ENCODE assay signal across 20 cellular contexts in genomic region chr6:4613795-4614194, GRCh38.
"Had no signal": no experiment of that assay in that cellular context is flagged by ENCODE, and none has a peak within 500 bp of the region (broad histone marks: within the 10 kb centered on the region; RNA-seq: fewer than 3 reads in every experiment).

No MANE protein-coding gene starts in this region.

- H3K36me3 ChIP-seq: lower lobe of right lung, spleen, thoracic aorta, tibial nerve, upper lobe of right lung had no signal

- H3K9me3 ChIP-seq: lower lobe of right lung, psoas muscle, spleen, thoracic aorta, tibial nerve, upper lobe of right lung had no signal

- H3K27ac ChIP-seq: dorsolateral prefrontal cortex, lower lobe of right lung, psoas muscle, spleen, thoracic aorta, tibial nerve, upper lobe of right lung had no signal

- H3K4me3 ChIP-seq: dorsolateral prefrontal cortex, lower lobe of right lung, psoas muscle, skin epidermis, spleen, thoracic aorta, tibial nerve, upper lobe of right lung had no signal

- H3K36me3 Mint-ChIP-seq: memory B cell; stimulated activated memory B cell treated with anti-CD40 and anti-IgM and Interleukin-4, amounts not matched to agents 10 μg/mL and 1 μg/mL and 100 μg/mL, for 72 hours had no signal

- H3K4me3 Mint-ChIP-seq: memory B cell; naive B cell; nephron progenitor cell; stimulated activated memory B cell treated with anti-CD40 and anti-IgM and Interleukin-4, amounts not matched to agents 10 μg/mL and 1 μg/mL and 100 μg/mL, for 72 hours had no signal

- DNase-seq: dorsolateral prefrontal cortex; effector CD4-positive, alpha-beta T cell; hypothalamus; left ventricle myocardium superior; lower lobe of right lung; naive B cell; nephron progenitor cell; nucleus accumbens; psoas muscle; right cardiac atrium; spleen; stimulated activated CD4-positive, alpha-beta T cell treated with anti-CD3 and anti-CD28 coated beads, Interleukin-4, amount 100 ng/mL, for 4 hours; stimulated activated naive CD8-positive, alpha-beta T cell treated with anti-CD3 and anti-CD28 coated beads, Interleukin-15, Interleukin-2, amounts not matched to agents 100 U/mL and 50 U/mL, for 24 hours; substantia nigra; upper lobe of right lung had no signal

- H3K27me3 ChIP-seq: dorsolateral prefrontal cortex, tibial nerve, upper lobe of right lung had no signal

- ATAC-seq: left ventricle myocardium superior; lower lobe of right lung; psoas muscle; right cardiac atrium; stimulated activated memory B cell treated with anti-CD40 and anti-IgM and Interleukin-4, amounts not matched to agents 10 μg/mL and 1 μg/mL and 100 μg/mL, for 72 hours; stimulated activated naive CD8-positive, alpha-beta T cell treated with anti-CD3 and anti-CD28 coated beads, Interleukin-15, Interleukin-2, amounts not matched to agents 100 U/mL and 50 U/mL, for 24 hours; upper lobe of right lung had no signal

- H3K27ac Mint-ChIP-seq: memory B cell; nephron progenitor cell; stimulated activated memory B cell treated with anti-CD40 and anti-IgM and Interleukin-4, amounts not matched to agents 10 μg/mL and 1 μg/mL and 100 μg/mL, for 72 hours had no signal

- H3K4me1 ChIP-seq: upper lobe of right lung had no signal
